ENCODE assay signal across 9 cellular contexts in genomic region chr10:57775250-57775649, GRCh38.
"Had no signal": no experiment of that assay in that cellular context is flagged by ENCODE, and none has a peak within 500 bp of the region (broad histone marks: within the 10 kb centered on the region; RNA-seq: fewer than 3 reads in every experiment).

No MANE protein-coding gene starts in this region.

- ATAC-seq: GM23338, HCT116 had no signal

- H3K27ac ChIP-seq: GM23248 had no signal

- H3K4me1 ChIP-seq: HAP-1 had no signal

- DNase-seq: GM23248, GOT3, H7, H9, HCEC 1CT, HFFc6 had no signal

- H3K4me3 ChIP-seq: GM23248, GM23338, HAP-1 had no signal

- H3K36me3 ChIP-seq: HAP-1 had no signal
